Comparison of ENCODE assay signal across 10 cellular contexts in the genomic region with DNA sequence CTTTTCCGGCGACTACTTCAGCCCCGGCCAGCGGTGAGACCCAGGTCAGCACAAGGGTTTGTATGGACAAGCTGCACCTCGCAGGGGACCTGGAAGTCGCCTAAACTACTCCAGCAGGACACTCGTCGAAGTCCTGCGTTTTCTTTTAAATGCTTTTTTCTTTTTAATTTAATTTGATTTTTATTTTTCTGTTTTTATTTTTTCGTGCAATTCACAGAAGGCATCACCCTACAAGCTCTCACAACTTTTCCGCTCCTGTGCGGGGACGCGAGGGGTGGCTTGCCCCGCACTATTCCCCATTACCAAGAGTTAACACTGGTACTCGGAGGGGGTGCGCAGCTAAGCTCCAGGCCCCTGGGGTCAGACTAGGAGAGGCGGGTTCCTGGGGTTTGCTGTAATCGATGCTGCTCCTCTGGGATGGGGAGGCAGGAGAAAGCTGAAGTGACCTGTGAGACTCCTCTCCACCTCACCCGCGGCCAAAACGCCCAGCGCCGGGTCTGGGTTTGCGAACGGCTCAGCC. TPM values are rescaled to one million over a fixed set of nuclear protein-coding genes. Genes with fewer than 3 reads are reported as not detected.
A peak's percentile ranks its signal among the peaks of the same experiment; 100 is the strongest.
DNase-seq lines count a peak whose midpoint lies in the region; ATAC-seq and TF ChIP-seq lines count a peak whose summit lies in the region.
"Had no signal": no experiment of that assay in that cellular context is flagged by ENCODE, and none has a peak within 500 bp of the region (broad histone marks: within the 10 kb centered on the region; RNA-seq: fewer than 3 reads in every experiment).

No MANE protein-coding gene starts in this region.

- H3K27ac ChIP-seq in HUES6 (ENCODE audit: low read depth, low read length) (peak overlapping the region; percentile 50; the same call in 1 of the 2 replicates), lower lobe of right lung (peak overlapping the region; percentile 28), stomach (peak overlapping the region; percentile 70 to 82 (median 80))

- intact Hi-C loops in lower lobe of right lung (cut with DNase I) (no loop called here), stomach (cut with DNase I; ENCODE audit: low total_unique reads) (no loop called here)

- TF ChIP-seq CTCF in choroid plexus epithelial cell (conservative IDR thresholded peaks at IDR 0.05; ENCODE audit: low read depth, low read length), result no peak
- TF ChIP-seq CTCF in lower lobe of right lung (IDR thresholded peaks at IDR 0.05), result no peak
- TF ChIP-seq CTCF in stomach (IDR thresholded peaks at IDR 0.05), result no peak

- H3K9me3 ChIP-seq in HUES6 (ENCODE audit: control insufficient read depth, insufficient read depth, low read depth, low read length) (no peaks in the 10 kb centered on the region), lower lobe of right lung (no peaks in the 10 kb centered on the region), stomach (no peaks in the 10 kb centered on the region)

- no peak for TF ChIP-seq POLR2A in stomach (IDR thresholded peaks at IDR 0.05)

- WGBS in stomach, 5 donors, result 3 to 4% (median 3%) methylated on average over 23 to 26 of the region's 26 CpGs

- H3K4me1 ChIP-seq in HUES6 (ENCODE audit: control insufficient read depth, insufficient read depth, low read length) (peaks cover 4% of the 10 kb centered on the region; the same call in 1 of the 2 replicates), lower lobe of right lung (peaks cover 18% of the 10 kb centered on the region), stomach (peaks cover 0 to 35% (median 26%) of the 10 kb centered on the region in 4 donors)

- DNase-seq in choroid plexus epithelial cell (ENCODE audit: low read depth) (no peak), lower lobe of right lung (no peak), stomach (no peak), 8988T (no peak), hepatic stellate cell (ENCODE audit: low spot score) (no peak), NCI-H1694 treated with DMSO at 0.1 percent for 48 hours (lab: John Stamatoyannopoulos, UW) (no peak)
- DNase-seq: activated CD8-positive, alpha-beta T cell treated with anti-CD3 and anti-CD28 coated beads, Interleukin-2, amount 10 ng/mL, durations not matched to agents 7 days and 5 days; effector memory CD4-positive, alpha-beta T cell had no signal

- H3K27me3 ChIP-seq in HUES6 (ENCODE audit: control insufficient read depth, insufficient read depth, low read length) (peaks cover 14% of the 10 kb centered on the region; the same call in 1 of the 2 replicates), lower lobe of right lung (ENCODE audit: low read depth) (peaks cover 28% of the 10 kb centered on the region), stomach (peaks cover 4 to 45% (median 35%) of the 10 kb centered on the region in 3 donors)

- H3K9ac ChIP-seq in HUES6 (ENCODE audit: low read length), result peak overlapping the region; percentile 79

- no peak for TF ChIP-seq EP300 in stomach (IDR thresholded peaks at IDR 0.05)

- peaks cover 5% of the 10 kb centered on the region; the same call in 1 of the 2 replicates for H3K36me3 ChIP-seq in HUES6 (ENCODE audit: control insufficient read depth, insufficient read depth, low read length)
- no peaks in the 10 kb centered on the region for H3K36me3 ChIP-seq in lower lobe of right lung
- no peaks in the 10 kb centered on the region for H3K36me3 ChIP-seq in stomach

- no peak for ATAC-seq in lower lobe of right lung
- no peak for ATAC-seq in HG03025 (IDR thresholded peaks at IDR 0.05; ENCODE audit: low FRiP score, unreplicated experiment)

- H3K4me3 ChIP-seq in HUES6 (ENCODE audit: low read depth, low read length) (peak overlapping the region; percentile 94), choroid plexus epithelial cell (ENCODE audit: low read depth, low read length) (peak overlapping the region; percentile 85), lower lobe of right lung (peak overlapping the region; percentile 58), stomach (peak overlapping the region; percentile 48 to 57 (median 54))

RNA-seq across cellular contexts. Expression of gene EDIL3, which starts 1.3 kb away (rescaled TPM):
- 17.0 TPM for total RNA-seq in lower lobe of right lung
- total RNA-seq in stomach, result 10 to 100 TPM in 4 of 5 donors, 1 to 10 TPM in 1; 2.3 to 75.0 (median 22.3) TPM
- 1 to 10 TPM; 5.6 to 9.0 (median 8.1) TPM for polyA plus RNA-seq in stomach
- total RNA-seq: activated CD8-positive, alpha-beta T cell treated with anti-CD3 and anti-CD28 coated beads, Interleukin-2, amount 10 ng/mL, durations not matched to agents 7 days and 5 days had no signal

Comparison
In these comparisons a context has a peak if more than half of its experiments do, and no peak if none do; other contexts are left out.
1. H3K27ac ChIP-seq: peak in every context shown above with its lines; median percentile 80 in stomach; 50 in HUES6; 28 in lower lobe of right lung.